ENCODE assay signal across 21 cellular contexts in genomic region chr16:24935336-24935735, GRCh38.
"Had no signal": no experiment of that assay in that cellular context is flagged by ENCODE, and none has a peak within 500 bp of the region (broad histone marks: within the 10 kb centered on the region; RNA-seq: fewer than 3 reads in every experiment).

No MANE protein-coding gene starts in this region.

- FAIRE-seq: endometrium, frontal cortex, keratinocyte, pancreas had no signal

- DNase-seq: effector memory CD4-positive, alpha-beta T cell; heart left ventricle; hypothalamus; left lung; occipital lobe; pancreas; spleen; stimulated activated CD4-positive, alpha-beta T cell treated with anti-CD3 and anti-CD28 coated beads, Interleukin-15, amount 100 ng/mL, for 24 hours; stimulated activated CD4-positive, alpha-beta T cell treated with anti-CD3 and anti-CD28 coated beads, Interleukin-1b, Interleukin-23, amount 100 ng/mL, for 48 hours; stimulated activated CD4-positive, alpha-beta T cell treated with anti-CD3 and anti-CD28 coated beads, Interleukin-4, amount 100 ng/mL, for 24 hours; stimulated activated naive CD8-positive, alpha-beta T cell treated with anti-CD3 and anti-CD28 coated beads, Interleukin-15, amount 100 ng/mL, for 72 hours; testis had no signal

- H3K4me1 Mint-ChIP-seq: central memory CD8-positive, alpha-beta T cell; stimulated activated memory B cell treated with anti-CD40 and anti-IgM and Interleukin-4, amounts not matched to agents 10 μg/mL and 1 μg/mL and 100 μg/mL, for 72 hours; stimulated activated naive CD8-positive, alpha-beta T cell treated with anti-CD3 and anti-CD28 coated beads, Interleukin-15, amount 100 ng/mL, for 72 hours had no signal

- H3K27ac Mint-ChIP-seq: natural killer cell treated with Interleukin-12 subunit alpha and Interleukin-12 subunit beta and Interleukin-15 and Interleukin-18, amount 100 ng/mL, for 72 hours; stimulated activated memory B cell treated with anti-CD40 and anti-IgM and Interleukin-4, amounts not matched to agents 10 μg/mL and 1 μg/mL and 100 μg/mL, for 72 hours had no signal

- ATAC-seq: esophagus mucosa; heart left ventricle; left lung; natural killer cell treated with Interleukin-12 subunit alpha and Interleukin-12 subunit beta and Interleukin-15 and Interleukin-18, amount 100 ng/mL, for 72 hours; pancreas; sciatic nerve; stimulated activated memory B cell treated with anti-CD40 and anti-IgM and Interleukin-4, amounts not matched to agents 10 μg/mL and 1 μg/mL and 100 μg/mL, for 72 hours; stimulated activated naive CD8-positive, alpha-beta T cell treated with anti-CD3 and anti-CD28 coated beads, Interleukin-15, amount 100 ng/mL, for 72 hours had no signal

- H3K27me3 Mint-ChIP-seq: central memory CD8-positive, alpha-beta T cell; natural killer cell treated with Interleukin-12 subunit alpha and Interleukin-12 subunit beta and Interleukin-15 and Interleukin-18, amount 100 ng/mL, for 72 hours; progenitor cell of endocrine pancreas; stimulated activated memory B cell treated with anti-CD40 and anti-IgM and Interleukin-4, amounts not matched to agents 10 μg/mL and 1 μg/mL and 100 μg/mL, for 72 hours; stimulated activated naive CD8-positive, alpha-beta T cell treated with anti-CD3 and anti-CD28 coated beads, Interleukin-15, amount 100 ng/mL, for 72 hours had no signal

- H3K9me3 Mint-ChIP-seq: central memory CD8-positive, alpha-beta T cell; natural killer cell treated with Interleukin-12 subunit alpha and Interleukin-12 subunit beta and Interleukin-15 and Interleukin-18, amount 100 ng/mL, for 72 hours; stimulated activated memory B cell treated with anti-CD40 and anti-IgM and Interleukin-4, amounts not matched to agents 10 μg/mL and 1 μg/mL and 100 μg/mL, for 72 hours; stimulated activated naive CD8-positive, alpha-beta T cell treated with anti-CD3 and anti-CD28 coated beads, Interleukin-15, amount 100 ng/mL, for 72 hours had no signal

- H3K4me3 Mint-ChIP-seq: central memory CD8-positive, alpha-beta T cell; natural killer cell treated with Interleukin-12 subunit alpha and Interleukin-12 subunit beta and Interleukin-15 and Interleukin-18, amount 100 ng/mL, for 72 hours; stimulated activated memory B cell treated with anti-CD40 and anti-IgM and Interleukin-4, amounts not matched to agents 10 μg/mL and 1 μg/mL and 100 μg/mL, for 72 hours; stimulated activated naive CD8-positive, alpha-beta T cell treated with anti-CD3 and anti-CD28 coated beads, Interleukin-15, amount 100 ng/mL, for 72 hours had no signal
